1 cellular context compared by ENCODE assay signal in the genomic region with DNA sequence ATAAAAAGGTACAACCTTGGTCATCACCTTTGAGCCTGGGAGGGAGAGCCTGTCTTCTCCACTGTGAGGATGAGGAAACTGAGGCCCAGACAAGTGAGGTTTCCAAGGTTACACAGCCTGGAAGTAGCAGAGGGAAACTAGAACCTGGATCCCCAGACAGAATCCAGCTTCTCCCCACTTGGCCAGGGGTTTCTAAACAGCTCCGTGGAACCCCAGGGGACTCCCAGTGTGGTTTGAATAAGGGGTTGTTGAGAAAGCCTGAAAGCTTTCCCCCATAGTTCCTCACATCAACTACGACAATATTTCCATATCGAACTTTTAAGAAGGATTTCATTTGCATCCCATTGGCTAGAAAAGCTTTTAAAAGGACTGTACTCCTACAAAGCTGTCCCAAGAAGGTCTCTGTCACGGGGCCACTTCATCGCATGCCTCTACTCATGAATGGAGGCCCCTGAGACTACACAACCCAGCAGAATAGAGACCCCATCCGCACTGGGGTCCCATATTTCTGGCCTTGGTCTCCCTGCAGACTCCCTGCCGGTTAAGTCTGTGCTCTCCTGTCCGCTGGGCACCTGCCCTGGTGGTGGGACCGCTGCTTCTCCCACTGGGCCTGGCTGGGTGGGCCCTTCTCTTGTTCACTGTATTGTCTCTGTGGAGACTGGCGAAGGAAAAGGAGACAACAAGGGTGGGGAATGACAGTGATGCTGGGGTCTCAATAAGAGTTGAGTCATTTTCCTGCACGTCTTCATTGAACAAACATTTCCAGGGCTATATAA.
TF ChIP-seq lines count a peak whose summit lies in the region.

No MANE protein-coding gene starts in this region.

TF ChIP-seq in GM23338, 12 proteins besides CTCF, POLR2A, EP300 and RAD21:
- TF ChIP-seq, protein P1, sequence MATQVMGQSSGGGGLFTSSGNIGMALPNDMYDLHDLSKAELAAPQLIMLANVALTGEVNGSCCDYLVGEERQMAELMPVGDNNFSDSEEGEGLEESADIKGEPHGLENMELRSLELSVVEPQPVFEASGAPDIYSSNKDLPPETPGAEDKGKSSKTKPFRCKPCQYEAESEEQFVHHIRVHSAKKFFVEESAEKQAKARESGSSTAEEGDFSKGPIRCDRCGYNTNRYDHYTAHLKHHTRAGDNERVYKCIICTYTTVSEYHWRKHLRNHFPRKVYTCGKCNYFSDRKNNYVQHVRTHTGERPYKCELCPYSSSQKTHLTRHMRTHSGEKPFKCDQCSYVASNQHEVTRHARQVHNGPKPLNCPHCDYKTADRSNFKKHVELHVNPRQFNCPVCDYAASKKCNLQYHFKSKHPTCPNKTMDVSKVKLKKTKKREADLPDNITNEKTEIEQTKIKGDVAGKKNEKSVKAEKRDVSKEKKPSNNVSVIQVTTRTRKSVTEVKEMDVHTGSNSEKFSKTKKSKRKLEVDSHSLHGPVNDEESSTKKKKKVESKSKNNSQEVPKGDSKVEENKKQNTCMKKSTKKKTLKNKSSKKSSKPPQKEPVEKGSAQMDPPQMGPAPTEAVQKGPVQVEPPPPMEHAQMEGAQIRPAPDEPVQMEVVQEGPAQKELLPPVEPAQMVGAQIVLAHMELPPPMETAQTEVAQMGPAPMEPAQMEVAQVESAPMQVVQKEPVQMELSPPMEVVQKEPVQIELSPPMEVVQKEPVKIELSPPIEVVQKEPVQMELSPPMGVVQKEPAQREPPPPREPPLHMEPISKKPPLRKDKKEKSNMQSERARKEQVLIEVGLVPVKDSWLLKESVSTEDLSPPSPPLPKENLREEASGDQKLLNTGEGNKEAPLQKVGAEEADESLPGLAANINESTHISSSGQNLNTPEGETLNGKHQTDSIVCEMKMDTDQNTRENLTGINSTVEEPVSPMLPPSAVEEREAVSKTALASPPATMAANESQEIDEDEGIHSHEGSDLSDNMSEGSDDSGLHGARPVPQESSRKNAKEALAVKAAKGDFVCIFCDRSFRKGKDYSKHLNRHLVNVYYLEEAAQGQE (IDR thresholded peaks at IDR 0.05; ENCODE audit: unreplicated experiment): no peak
- TF ChIP-seq POLR2AphosphoS5 (IDR thresholded peaks at IDR 0.05; ENCODE audit: low read depth): no peak
- TF ChIP-seq, protein P2, sequence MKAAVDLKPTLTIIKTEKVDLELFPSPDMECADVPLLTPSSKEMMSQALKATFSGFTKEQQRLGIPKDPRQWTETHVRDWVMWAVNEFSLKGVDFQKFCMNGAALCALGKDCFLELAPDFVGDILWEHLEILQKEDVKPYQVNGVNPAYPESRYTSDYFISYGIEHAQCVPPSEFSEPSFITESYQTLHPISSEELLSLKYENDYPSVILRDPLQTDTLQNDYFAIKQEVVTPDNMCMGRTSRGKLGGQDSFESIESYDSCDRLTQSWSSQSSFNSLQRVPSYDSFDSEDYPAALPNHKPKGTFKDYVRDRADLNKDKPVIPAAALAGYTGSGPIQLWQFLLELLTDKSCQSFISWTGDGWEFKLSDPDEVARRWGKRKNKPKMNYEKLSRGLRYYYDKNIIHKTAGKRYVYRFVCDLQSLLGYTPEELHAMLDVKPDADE (IDR thresholded peaks at IDR 0.05): no peak
- no peak for TF ChIP-seq EZH2phosphoT487 (IDR thresholded peaks at IDR 0.05; ENCODE audit: unreplicated experiment)
- no peak for TF ChIP-seq ZNF331 (CRISPR knock-in tag; IDR thresholded peaks at IDR 0.05; ENCODE audit: low read depth)
- no peak for TF ChIP-seq EZH2 (IDR thresholded peaks at IDR 0.05; ENCODE audit: low read depth, unreplicated experiment)
- TF ChIP-seq JUNB (IDR thresholded peaks at IDR 0.05; ENCODE audit: unreplicated experiment): no peak
- TF ChIP-seq CREB1 (CRISPR knock-in tag; IDR thresholded peaks at IDR 0.05; ENCODE audit: low read depth): no peak
